Comparison of ENCODE assay signal across 24 cellular contexts in genomic region chr3:48012659-48013058, GRCh38. TPM values are rescaled to one million over a fixed set of nuclear protein-coding genes. Genes with fewer than 3 reads are reported as not detected.
DNase-seq lines count a peak whose midpoint lies in the region; ATAC-seq, FAIRE-seq and TF ChIP-seq lines count a peak whose summit lies in the region.
"Had no signal": no experiment of that assay in that cellular context is flagged by ENCODE, and none has a peak within 500 bp of the region (broad histone marks: within the 10 kb centered on the region; RNA-seq: fewer than 3 reads in every experiment).

No MANE protein-coding gene starts in this region.

- FAIRE-seq in kidney (lab: Jason Lieb, UNC): peak; percentile 17

- DNase-seq in SK-N-SH (no peak), esophagus muscularis mucosa (ENCODE audit: extremely low spot score) (no peak), kidney (no peak), GM23338 (ENCODE audit: low spot score) (no peak), upper lobe of right lung (no peak), UCSD-AML1 (lab: John Stamatoyannopoulos, UW; ENCODE audit: unreplicated experiment) (no peak)
- DNase-seq: activated CD4-positive, alpha-beta T cell treated with anti-CD3 and anti-CD28 coated beads, Interleukin-2, amount 50 U/mL, for 1 hour; activated CD8-positive, alpha-beta memory T cell treated with anti-CD3 and anti-CD28 coated beads, Interleukin-2, amount 50 U/mL, for 4 hours; CD4-positive, alpha-beta memory T cell; DMS153; GDM1; GOT3; left lung; NCI-H146; NCI-H524 treated with DMSO at 0.1 percent for 48 hours; stimulated activated CD4-positive, alpha-beta T cell treated with anti-CD3 and anti-CD28 coated beads, Interleukin-1b, Interleukin-23, amount 100 ng/mL, for 48 hours; stimulated activated naive B cell treated with anti-CD40 and anti-IgM and Interleukin-4, amounts not matched to agents 10 μg/mL and 1 μg/mL and 100 μg/mL, for 72 hours; T-helper 1 cell; thyroid gland had no signal

- H3K79me2 ChIP-seq in SK-N-SH (ENCODE audit: insufficient read depth) (peaks cover 98% of the 10 kb centered on the region), GM23338 (replicated peaks; ENCODE audit: insufficient read depth) (peaks cover 93% of the 10 kb centered on the region)

- H3K4me3 ChIP-seq in SK-N-SH (ENCODE audit: low read depth in 2 of 2, low read length in 1 of 2) (no peak overlapping the region), esophagus muscularis mucosa (no peak overlapping the region), kidney (ENCODE audit: low read length in 2 of 2) (no peak overlapping the region), skeletal muscle satellite cell (ENCODE audit: low read length) (no peak overlapping the region), GM23338 (no peak overlapping the region), upper lobe of right lung (no peak overlapping the region)
- H3K4me3 ChIP-seq: left lung, MG63, thyroid gland had no signal

- H4K20me1 ChIP-seq in SK-N-SH (ENCODE audit: insufficient read depth) (peaks cover 90% of the 10 kb centered on the region), GM23338 (replicated peaks; ENCODE audit: insufficient read depth) (peaks cover 15% of the 10 kb centered on the region)

- peak overlapping the region; percentile 12; the same call in 1 of the 2 replicates for H3K9ac ChIP-seq in SK-N-SH
- H3K9ac ChIP-seq in kidney (ENCODE audit: low read length in 2 of 2): no peak overlapping the region
- peak overlapping the region; percentile 12 for H3K9ac ChIP-seq in skeletal muscle satellite cell (ENCODE audit: low read depth, low read length)

- TF ChIP-seq POLR2A in esophagus muscularis mucosa (IDR thresholded peaks at IDR 0.05; ENCODE audit: low read depth): no peak

- H3K27ac ChIP-seq in SK-N-SH (ENCODE audit: low read depth in 2 of 2, low read length in 1 of 2): peak overlapping the region; percentile 39 to 74; a peak in 3 of 4 replicates
- peak overlapping the region; percentile 77 to 81 (median 78) for H3K27ac ChIP-seq in esophagus muscularis mucosa (replicated peaks in 1 of 4)
- peak overlapping the region in 1 of 2 donors; percentile 30 for H3K27ac ChIP-seq in kidney (ENCODE audit: low read depth in 2 of 2, low read length in 2 of 2)
- H3K27ac ChIP-seq in GM23338 (ENCODE audit: low read depth): no peak overlapping the region
- H3K27ac ChIP-seq in upper lobe of right lung: no peak overlapping the region
- H3K27ac ChIP-seq: left lung had no signal

- TF ChIP-seq EP300 in SK-N-SH (IDR thresholded peaks at IDR 0.05; ENCODE audit: borderline replicate concordance in 1 of 2, low read depth in 1 of 2, low read length in 1 of 2) (no peak), esophagus muscularis mucosa (IDR thresholded peaks at IDR 0.05) (no peak)

- no peak for TF ChIP-seq CTCF in SK-N-SH (IDR thresholded peaks at IDR 0.05)
- TF ChIP-seq CTCF in esophagus muscularis mucosa (IDR thresholded peaks at IDR 0.05): no peak
- TF ChIP-seq CTCF in kidney (IDR thresholded peaks at IDR 0.05; ENCODE audit: borderline replicate concordance, extremely low read depth, insufficient read depth): no peak
- no peak for TF ChIP-seq CTCF in GM23338 (conservative IDR thresholded peaks at IDR 0.05; ENCODE audit: low read depth in 2 of 2)
- TF ChIP-seq CTCF in upper lobe of right lung (IDR thresholded peaks at IDR 0.05): no peak

- H3K36me3 Mint-ChIP-seq in GM23338 (ENCODE audit: low read depth): peaks cover 23% of the 10 kb centered on the region
- H3K36me3 Mint-ChIP-seq: IgD-negative memory B cell had no signal

- peaks cover 34% of the 10 kb centered on the region for H3F3A ChIP-seq in SK-N-SH (replicated peaks; ENCODE audit: insufficient read depth)
- H3F3A ChIP-seq in GM23338 (replicated peaks; ENCODE audit: low read depth): no peaks in the 10 kb centered on the region

- no peak overlapping the region for H3K4me3 Mint-ChIP-seq in GM23338
- H3K4me3 Mint-ChIP-seq: CD4-positive, alpha-beta memory T cell; IgD-negative memory B cell; stimulated activated naive B cell treated with anti-CD40 and anti-IgM and Interleukin-4, amounts not matched to agents 10 μg/mL and 1 μg/mL and 100 μg/mL, for 72 hours had no signal

- peaks cover 44% of the 10 kb centered on the region for H3K4me1 Mint-ChIP-seq in GM23338

- CTCF ChIA-PET in SK-N-SH (lab: Yijun Ruan, JAX): interaction anchor here (1.1 to 4.7 kb wide), 4 partner anchors 23 to 187 kb away, joined by 3 to 16 read pairs (median 4); no protein-coding TSS in a partner anchor

- ATAC-seq in GM23338 (no peak), upper lobe of right lung (no peak), GM21737 (IDR thresholded peaks at IDR 0.05; ENCODE audit: unreplicated experiment) (no peak)
- ATAC-seq: sciatic nerve had no signal

- H3K4me2 ChIP-seq in SK-N-SH: 0 out of 2 replicates have a peak overlapping the region, but pooled peaks have one; percentile 44
- peak overlapping the region; percentile 43 for H3K4me2 ChIP-seq in skeletal muscle satellite cell (ENCODE audit: low read length)
- no peak overlapping the region for H3K4me2 ChIP-seq in GM23338

- POLR2A ChIA-PET in SK-N-SH (lab: Yijun Ruan, JAX): no interaction called here

- no peak for TF ChIP-seq RAD21 in SK-N-SH (IDR thresholded peaks at IDR 0.05; ENCODE audit: low read length)

- no peak overlapping the region for H2AFZ ChIP-seq in SK-N-SH (ENCODE audit: low read depth)
- no peak overlapping the region for H2AFZ ChIP-seq in GM23338

- H3K9me3 Mint-ChIP-seq in GM23338: no peaks in the 10 kb centered on the region
- H3K9me3 Mint-ChIP-seq: IgD-negative memory B cell; stimulated activated naive B cell treated with anti-CD40 and anti-IgM and Interleukin-4, amounts not matched to agents 10 μg/mL and 1 μg/mL and 100 μg/mL, for 72 hours had no signal

- intact Hi-C loops in esophagus muscularis mucosa (cut with DNase I): loop anchor here (5.0 kb wide), 1 partner anchor 75 kb away; no protein-coding TSS in a partner anchor
- intact Hi-C loops in kidney (cut with DNase I): no loop called here
- intact Hi-C loops in upper lobe of right lung (cut with DNase I): no loop called here

- H3K9me3 ChIP-seq in SK-N-SH (no peaks in the 10 kb centered on the region), esophagus muscularis mucosa (no peaks in the 10 kb centered on the region), kidney (ENCODE audit: control insufficient read depth in 1 of 2, low read length in 2 of 2) (no peaks in the 10 kb centered on the region), skeletal muscle satellite cell (replicated peaks; ENCODE audit: low read length) (no peaks in the 10 kb centered on the region), upper lobe of right lung (no peaks in the 10 kb centered on the region)
- H3K9me3 ChIP-seq: left lung, MG63, thyroid gland had no signal

- H3K9me2 ChIP-seq in SK-N-SH (no peaks in the 10 kb centered on the region), GM23338 (ENCODE audit: insufficient read depth) (0 out of 2 replicates have a peak, but pooled peaks cover 3% of the 10 kb centered on the region)

- H3K27me3 Mint-ChIP-seq in GM23338 (ENCODE audit: insufficient read depth, low read depth, poor library complexity): peaks cover 14% of the 10 kb centered on the region
- H3K27me3 Mint-ChIP-seq: CD4-positive, alpha-beta memory T cell; IgD-negative memory B cell; stimulated activated naive B cell treated with anti-CD40 and anti-IgM and Interleukin-4, amounts not matched to agents 10 μg/mL and 1 μg/mL and 100 μg/mL, for 72 hours had no signal

- WGBS in SK-N-SH (ENCODE audit: low lambda C conversion rate): 94% methylated on average over 2 of the region's 2 CpGs
- 71% methylated on average over 2 of the region's 2 CpGs for WGBS in esophagus muscularis mucosa

- no peak overlapping the region for H3K27ac Mint-ChIP-seq in GM23338
- H3K27ac Mint-ChIP-seq: IgD-negative memory B cell; stimulated activated naive B cell treated with anti-CD40 and anti-IgM and Interleukin-4, amounts not matched to agents 10 μg/mL and 1 μg/mL and 100 μg/mL, for 72 hours had no signal

- H3K36me3 ChIP-seq in SK-N-SH (replicated peaks in 1 of 2; ENCODE audit: control insufficient read depth in 1 of 2, insufficient read depth in 2 of 2, low read length in 1 of 2): peaks cover 0 to 15% of the 10 kb centered on the region in 2 experiments
- H3K36me3 ChIP-seq in esophagus muscularis mucosa: peaks cover 0 to 13% (median 0%) of the 10 kb centered on the region in 4 donors
- H3K36me3 ChIP-seq in kidney (ENCODE audit: control insufficient read depth in 1 of 2, insufficient read depth in 2 of 2, low read length in 2 of 2): no peaks in the 10 kb centered on the region
- H3K36me3 ChIP-seq in skeletal muscle satellite cell (ENCODE audit: insufficient read depth, low read length): no peaks in the 10 kb centered on the region
- H3K36me3 ChIP-seq in GM23338 (ENCODE audit: insufficient read depth): no peaks in the 10 kb centered on the region
- H3K36me3 ChIP-seq in upper lobe of right lung: no peaks in the 10 kb centered on the region
- H3K36me3 ChIP-seq: left lung, thyroid gland had no signal

- H3K27me3 ChIP-seq in SK-N-SH (ENCODE audit: insufficient read depth) (no peaks in the 10 kb centered on the region), esophagus muscularis mucosa (no peaks in the 10 kb centered on the region), skeletal muscle satellite cell (ENCODE audit: control insufficient read depth, insufficient read depth, low read length) (no peaks in the 10 kb centered on the region), GM23338 (ENCODE audit: insufficient read depth) (no peaks in the 10 kb centered on the region), upper lobe of right lung (no peaks in the 10 kb centered on the region)
- H3K27me3 ChIP-seq: left lung, MG63, thyroid gland had no signal

- H3K4me1 ChIP-seq in SK-N-SH (ENCODE audit: control insufficient read depth in 1 of 2, insufficient read depth in 2 of 2, low read depth in 1 of 2, low read length in 1 of 2) (peaks cover 44 to 48% of the 10 kb centered on the region in 2 experiments), esophagus muscularis mucosa (peaks cover 70 to 80% (median 74%) of the 10 kb centered on the region in 4 donors), kidney (ENCODE audit: control insufficient read depth in 1 of 2, insufficient read depth in 1 of 2, low read depth in 1 of 2, low read length in 2 of 2) (peaks cover 32 to 49% of the 10 kb centered on the region in 2 donors), skeletal muscle satellite cell (ENCODE audit: control insufficient read depth, insufficient read depth, low read length) (peaks cover 47% of the 10 kb centered on the region), GM23338 (ENCODE audit: insufficient read depth) (peaks cover 36% of the 10 kb centered on the region), upper lobe of right lung (peaks cover 34% of the 10 kb centered on the region)

RNA-seq across cellular contexts. Expression of gene MAP4, which starts 3.6 kb away (rescaled TPM):
- 111 and 121 TPM in 2 replicates for polyA plus RNA-seq in SK-N-SH (2012; rRNA removed)
- polyA plus RNA-seq in SK-N-SH (2012; cell fraction: cytosol; rRNA removed): 68.5 and 83.2 TPM in 2 replicates
- polyA plus RNA-seq in SK-N-SH (2012; cell fraction: nucleus; rRNA removed): 164 and 278 TPM in 2 replicates
- total RNA-seq in esophagus muscularis mucosa: 100 to 1,000 TPM; 239 to 338 (median 284) TPM
- 239 TPM for total RNA-seq in kidney
- 69.6 TPM for polyA plus RNA-seq in kidney (ENCODE audit: insufficient read depth, low read depth, low replicate concordance)
- 102 and 117 TPM in 2 replicates for total RNA-seq in skeletal muscle satellite cell (2012; rRNA removed)
- 103 and 108 TPM in 2 replicates for total RNA-seq in GM23338 (2014; rRNA removed; shearing (Covaris generic))
- 102 and 113 TPM in 2 replicates for polyA plus RNA-seq in GM23338 (2016; fragmentation: Nextera tagmentation; extraction: Ambion mirVana)
- total RNA-seq in upper lobe of right lung: 191 TPM

Comparison
In these comparisons a context has a peak if more than half of its experiments do, and no peak if none do; other contexts are left out.
1. H3K27ac ChIP-seq: peak in SK-N-SH (2 of 2) and esophagus muscularis mucosa (4 of 4); none in GM23338 (single experiment) and upper lobe of right lung (single experiment).
2. H3K9ac ChIP-seq: peak in SK-N-SH (single experiment) and skeletal muscle satellite cell (single experiment); none in kidney (0 of 2).